ENCODE assay signal across 26 cellular contexts in genomic region chr4:148270600-148270999, GRCh38.
DNase-seq lines count a peak whose midpoint lies in the region; ATAC-seq and TF ChIP-seq lines count a peak whose summit lies in the region.
"Had no signal": no experiment of that assay in that cellular context is flagged by ENCODE, and none has a peak within 500 bp of the region (broad histone marks: within the 10 kb centered on the region; RNA-seq: fewer than 3 reads in every experiment).

No MANE protein-coding gene starts in this region.

- H3K36me3 ChIP-seq in tibial nerve, result no peaks in the 10 kb centered on the region
- H3K36me3 ChIP-seq: prostate gland, SJCRH30, thyroid gland had no signal

- WGBS in tibial nerve, 2 donors, result 5 to 6% methylated on average over 1 of the region's 1 CpG

- no peaks in the 10 kb centered on the region for H3K27me3 ChIP-seq in tibial nerve
- H3K27me3 ChIP-seq: SJCRH30, thyroid gland had no signal

- H3K4me3 ChIP-seq in tibial nerve, result no peak overlapping the region
- H3K4me3 ChIP-seq: prostate gland, SJCRH30, thyroid gland had no signal

- no peak for ATAC-seq in HG03571 (IDR thresholded peaks at IDR 0.05; ENCODE audit: unreplicated experiment)
- ATAC-seq: activated naive CD4-positive, alpha-beta T cell treated with anti-CD3 and anti-CD28 coated beads, Interleukin-2, amount 50 U/mL, for 72 hours; activated T-helper 17 cell treated with anti-CD3 and anti-CD28 coated beads, Interleukin-2, amount 50 U/mL, for 72 hours; CD8-positive, alpha-beta T cell; Panc1; stimulated activated naive CD8-positive, alpha-beta T cell treated with anti-CD3 and anti-CD28 coated beads, Interleukin-15, amount 100 ng/mL, for 72 hours; T-cell had no signal

- TF ChIP-seq CTCF in tibial nerve (IDR thresholded peaks at IDR 0.05), result no peak

- H3K27ac ChIP-seq in tibial nerve, result no peak overlapping the region
- H3K27ac ChIP-seq: prostate gland, SJCRH30 had no signal

- peaks cover 0 to 15% (median 0%) of the 10 kb centered on the region in 4 donors for H3K4me1 ChIP-seq in tibial nerve
- H3K4me1 ChIP-seq: prostate gland, SJCRH30 had no signal

- peak; percentile 80 for TF ChIP-seq EP300 in Ishikawa (IDR thresholded peaks at IDR 0.05; ENCODE audit: borderline replicate concordance)
- TF ChIP-seq EP300 in tibial nerve (IDR thresholded peaks at IDR 0.05), result no peak

- TF ChIP-seq POLR2A in tibial nerve (IDR thresholded peaks at IDR 0.05), result no peak

- DNase-seq in A172 (ENCODE audit: low spot score) (peak; percentile 56), dermis blood vessel endothelial cell (peak; percentile 68), kidney glomerular epithelial cell (lab: John Stamatoyannopoulos, UW) (peak; percentile 81), NCI-H1048 (lab: John Stamatoyannopoulos, UW) (no peak), cerebellar cortex (ENCODE audit: low spot score) (no peak), tibial nerve (ENCODE audit: low spot score in 2 of 2) (no peak)
- DNase-seq: activated CD4-positive, alpha-beta memory T cell treated with anti-CD3 and anti-CD28 coated beads, Interleukin-2, amount 10 ng/mL, durations not matched to agents 7 days and 5 days; caudate nucleus; CD8-positive, alpha-beta T cell; H7; kidney; naive B cell; NCI-H1105 treated with DMSO at 0.1 percent for 48 hours; NCI-H2029 treated with DMSO at 0.1 percent for 48 hours; NCI-H526 treated with DMSO at 0.1 percent for 48 hours; SJCRH30; stimulated activated CD8-positive, alpha-beta memory T cell treated with anti-CD3 and anti-CD28 coated beads, Interleukin-4, amount 100 ng/mL, for 48 hours; stimulated activated naive CD8-positive, alpha-beta T cell treated with anti-CD3 and anti-CD28 coated beads, Interleukin-15, amount 100 ng/mL, for 72 hours; T-cell; thyroid gland had no signal

- H3K9me3 ChIP-seq in tibial nerve, result no peaks in the 10 kb centered on the region
- H3K9me3 ChIP-seq: prostate gland, SJCRH30, thyroid gland had no signal

- peak; percentile 16; the same call in 1 of the 2 replicates for TF ChIP-seq RAD21 in Ishikawa (IDR thresholded peaks at IDR 0.05; ENCODE audit: low read depth)

TF ChIP-seq in Ishikawa, 13 proteins besides CTCF, POLR2A, EP300 and RAD21:
- TF ChIP-seq TAF1 (IDR thresholded peaks at IDR 0.05; ENCODE audit: low read depth) (no peak), FOXM1 (IDR thresholded peaks at IDR 0.05; ENCODE audit: borderline replicate concordance, low read depth) (peak; percentile 69), TEAD4 (IDR thresholded peaks at IDR 0.05) (peak; percentile 80), CREB1 (IDR thresholded peaks at IDR 0.05; ENCODE audit: low read depth) (no peak), EGR1 (IDR thresholded peaks at IDR 0.05) (no peak), ZBTB7A (IDR thresholded peaks at IDR 0.05; ENCODE audit: low read depth) (no peak), MAX (IDR thresholded peaks at IDR 0.05) (no peak), USF1 (IDR thresholded peaks at IDR 0.05) (no peak), REST (IDR thresholded peaks at IDR 0.05; ENCODE audit: low read depth) (no peak), YY1 (IDR thresholded peaks at IDR 0.05; ENCODE audit: low read depth) (no peak), NFIC (IDR thresholded peaks at IDR 0.05) (peak; percentile 55; the same call in 1 of the 2 replicates), CEBPB (IDR thresholded peaks at IDR 0.05) (peak; percentile 84), TCF12 (IDR thresholded peaks at IDR 0.05; ENCODE audit: low read depth) (peak; percentile 70)

Comparison
In these comparisons a context has a peak if more than half of its experiments do, and no peak if none do; other contexts are left out.
1. DNase-seq: peak in A172 (single experiment), dermis blood vessel endothelial cell (single experiment) and kidney glomerular epithelial cell (single experiment); none in NCI-H1048 (single experiment), cerebellar cortex (single experiment) and tibial nerve (0 of 2).